Comparison of ENCODE assay signal across 9 cellular contexts in genomic region chr11:115503083-115503885, GRCh38. TPM values are rescaled to one million over a fixed set of nuclear protein-coding genes. Genes with fewer than 3 reads are reported as not detected.
DNase-seq lines count a peak whose midpoint lies in the region; ATAC-seq, FAIRE-seq and TF ChIP-seq lines count a peak whose summit lies in the region.
"Had no signal": no experiment of that assay in that cellular context is flagged by ENCODE, and none has a peak within 500 bp of the region (broad histone marks: within the 10 kb centered on the region; RNA-seq: fewer than 3 reads in every experiment).

No MANE protein-coding gene starts in this region.

- H3K4me3 Mint-ChIP-seq in activated CD4-positive, alpha-beta T cell treated with anti-CD3 and anti-CD28 coated beads, Interleukin-2, amount 10 ng/mL, durations not matched to agents 24 days and 14 days, result peak overlapping the region; percentile 61

- H3K79me2 ChIP-seq in endothelial cell of umbilical vein (ENCODE audit: control insufficient read depth, insufficient read depth, low read length), result no peaks in the 10 kb centered on the region

- TF ChIP-seq CTCF in WI38 (IDR thresholded peaks at IDR 0.05; ENCODE audit: low read depth, low read length) (peak; percentile 21; the same call in 1 of the 2 replicates), endothelial cell of umbilical vein (IDR thresholded peaks at IDR 0.05; ENCODE audit: extremely low read depth in 1 of 2, insufficient read depth in 1 of 2, low read depth in 1 of 2, low read length in 2 of 2) (no peak)

- no peaks in the 10 kb centered on the region for H3K36me3 Mint-ChIP-seq in activated CD4-positive, alpha-beta T cell treated with anti-CD3 and anti-CD28 coated beads, Interleukin-2, amount 10 ng/mL, durations not matched to agents 24 days and 14 days (ENCODE audit: low read depth)

- no peaks in the 10 kb centered on the region for H3K36me3 ChIP-seq in endothelial cell of umbilical vein (ENCODE audit: control insufficient read depth in 2 of 2, extremely low read depth in 1 of 2, insufficient read depth in 2 of 2, low read length in 2 of 2)
- H3K36me3 ChIP-seq in mesodermal cell (ENCODE audit: control insufficient read depth, insufficient read depth, low read length), result no peaks in the 10 kb centered on the region

- FAIRE-seq in endothelial cell of umbilical vein (lab: Jason Lieb, UNC), result no peak
- FAIRE-seq: G401.6 had no signal

- no peaks in the 10 kb centered on the region for H4K20me1 ChIP-seq in endothelial cell of umbilical vein (replicated peaks; ENCODE audit: control insufficient read depth, extremely low read depth, insufficient read depth, low read length)

- DNase-seq in activated CD4-positive, alpha-beta T cell treated with anti-CD3 and anti-CD28 coated beads, Interleukin-2, amount 10 ng/mL, durations not matched to agents 24 days and 14 days, result peak; percentile 60
- DNase-seq in activated CD4-positive, alpha-beta T cell treated with anti-CD3 and anti-CD28 coated beads for 1 hour, result no peak
- DNase-seq in NCI-H146 (lab: John Stamatoyannopoulos, UW) (peak; percentile 80), endothelial cell of umbilical vein (ENCODE audit: low read depth, low spot score) (peak; percentile 22), superior temporal gyrus (ENCODE audit: extremely low spot score) (peak; percentile 91)

- TF ChIP-seq POLR2A in endothelial cell of umbilical vein (IDR thresholded peaks at IDR 0.05; ENCODE audit: low read depth, low read length), result no peak

- H2AFZ ChIP-seq in endothelial cell of umbilical vein (ENCODE audit: low read depth, low read length), result peak overlapping the region; percentile 31

- CTCF ChIA-PET in endothelial cell of umbilical vein (lab: Charles Lee), result interaction anchor here (1.0 kb wide), 1 partner anchor 168 kb away, joined by 3 read pairs; no protein-coding TSS in a partner anchor

- H3K9me3 ChIP-seq in endothelial cell of umbilical vein (replicated peaks; ENCODE audit: control insufficient read depth, insufficient read depth, low read length) (no peaks in the 10 kb centered on the region), mesodermal cell (ENCODE audit: control insufficient read depth, low read length) (no peaks in the 10 kb centered on the region)

- BruUV-seq in endothelial cell of umbilical vein (replicated peaks; lab: Mats Ljungman, UMichigan), result no TSS peak

- H3K9me3 Mint-ChIP-seq in activated CD4-positive, alpha-beta T cell treated with anti-CD3 and anti-CD28 coated beads, Interleukin-2, amount 10 ng/mL, durations not matched to agents 24 days and 14 days, result no peaks in the 10 kb centered on the region

- no peak overlapping the region for H3K9ac ChIP-seq in endothelial cell of umbilical vein (replicated peaks; ENCODE audit: extremely low read depth, insufficient read depth, low read length)

- H3K27me3 Mint-ChIP-seq in activated CD4-positive, alpha-beta T cell treated with anti-CD3 and anti-CD28 coated beads, Interleukin-2, amount 10 ng/mL, durations not matched to agents 24 days and 14 days, result peaks cover 33% of the 10 kb centered on the region

- dilution Hi-C loops in endothelial cell of umbilical vein (cut with MboI; ENCODE audit: extremely low pct_ligation_motif_present, low sequenced_read_pairs), result no loop called here

- peaks cover 16 to 39% of the 10 kb centered on the region in 2 experiments for H3K27me3 ChIP-seq in endothelial cell of umbilical vein (ENCODE audit: control insufficient read depth in 2 of 2, insufficient read depth in 2 of 2, low read length in 2 of 2)

- H3K4me3 ChIP-seq in WI38 (ENCODE audit: low read depth, low read length) (peak overlapping the region; percentile 70), endothelial cell of umbilical vein (replicated peaks in 1 of 3; ENCODE audit: insufficient read depth in 1 of 3, low read depth in 1 of 3, low read length in 3 of 3) (peak overlapping the region in 2 of 3 experiments; percentile 17 to 41), mesodermal cell (ENCODE audit: extremely low read depth, insufficient read depth, low read length, poor library complexity, severe bottlenecking) (peak overlapping the region; percentile 80)

- H3K27ac ChIP-seq in endothelial cell of umbilical vein (ENCODE audit: insufficient read depth, low read depth, low read length) (no peak overlapping the region), mesodermal cell (ENCODE audit: low read depth, low read length, severe bottlenecking) (no peak overlapping the region)

- no peak overlapping the region for H3K27ac Mint-ChIP-seq in activated CD4-positive, alpha-beta T cell treated with anti-CD3 and anti-CD28 coated beads, Interleukin-2, amount 10 ng/mL, durations not matched to agents 24 days and 14 days

- H3K9me1 ChIP-seq in endothelial cell of umbilical vein (replicated peaks; ENCODE audit: control insufficient read depth, extremely low read depth, insufficient read depth, low read length), result no peaks in the 10 kb centered on the region

- no peak for ATAC-seq in HG03460 (IDR thresholded peaks at IDR 0.05; ENCODE audit: unreplicated experiment)

- intact Hi-C loops in activated CD4-positive, alpha-beta T cell treated with anti-CD3 and anti-CD28 coated beads, Interleukin-2, amount 10 ng/mL, durations not matched to agents 24 days and 14 days (cut with micrococcal nuclease), result no loop called here
- intact Hi-C loops in endothelial cell of umbilical vein (cut with micrococcal nuclease), result loop anchor here (2.0 to 10.0 kb wide), 3 partner anchors 168 to 1218 kb away; no protein-coding TSS in a partner anchor

- H3K4me1 Mint-ChIP-seq in activated CD4-positive, alpha-beta T cell treated with anti-CD3 and anti-CD28 coated beads, Interleukin-2, amount 10 ng/mL, durations not matched to agents 24 days and 14 days, result peaks cover 3% of the 10 kb centered on the region

- peak overlapping the region; percentile 39 for H3K4me2 ChIP-seq in endothelial cell of umbilical vein (ENCODE audit: insufficient read depth, low read length)

- POLR2A ChIA-PET in endothelial cell of umbilical vein (lab: Charles Lee), result interaction anchor here (0.6 kb wide), 1 partner anchor 10 kb away, joined by 3 read pairs; no protein-coding TSS in a partner anchor

- WGBS in mesodermal cell (ENCODE audit: insufficient coverage in 2 of 2), 2 experiments, result 1% methylated on average over 31 to 67 of the region's 77 CpGs

- H3K4me1 ChIP-seq in endothelial cell of umbilical vein (ENCODE audit: control insufficient read depth, extremely low read depth, insufficient read depth, low read length), result peaks cover 9% of the 10 kb centered on the region
- H3K4me1 ChIP-seq in mesodermal cell (ENCODE audit: control insufficient read depth, insufficient read depth, low read length, poor library complexity, severe bottlenecking), result peaks cover 20% of the 10 kb centered on the region

TF ChIP-seq in endothelial cell of umbilical vein, 7 proteins besides CTCF, POLR2A, EP300 and RAD21:
- TF ChIP-seq EZH2 (IDR thresholded peaks at IDR 0.05; ENCODE audit: borderline replicate concordance, low read depth, low read length, severe bottlenecking) (peak; percentile 75), MYC (IDR thresholded peaks at IDR 0.05; ENCODE audit: low read depth, low read length) (no peak)

RNA-seq across cellular contexts. Expression of gene CADM1, which starts 0.9 kb away (rescaled TPM):
- 0.26 and 0.72 TPM in 2 replicates for total RNA-seq in activated CD4-positive, alpha-beta T cell treated with anti-CD3 and anti-CD28 coated beads, Interleukin-2, amount 10 ng/mL, durations not matched to agents 24 days and 14 days
- 2.6 and 2.9 TPM in 2 replicates for total RNA-seq in endothelial cell of umbilical vein
- 0.52 and 0.92 TPM in 2 replicates for polyA plus RNA-seq in endothelial cell of umbilical vein
- 0.61 and 0.92 TPM in 2 replicates for polyA plus RNA-seq in endothelial cell of umbilical vein (2011; cell fraction: cytosol; rRNA removed)
- 1.0 and 1.1 TPM in 2 replicates for polyA plus RNA-seq in endothelial cell of umbilical vein (2011; cell fraction: nucleus; rRNA removed)
- 0.47 and 0.76 TPM in 2 replicates for polyA plus RNA-seq in endothelial cell of umbilical vein (2012)
- 1.6 and 2.2 TPM in 2 replicates for polyA minus RNA-seq in endothelial cell of umbilical vein
- polyA minus RNA-seq in endothelial cell of umbilical vein (2011; cell fraction: cytosol; rRNA and poly(A)+ RNA removed), result not detected
- polyA minus RNA-seq in endothelial cell of umbilical vein (2011; cell fraction: nucleus; rRNA and poly(A)+ RNA removed), result 1.4 and 4.3 TPM in 2 replicates
- 66.6 TPM for polyA plus RNA-seq in mesodermal cell (2013, experiment 1 of 2)
- 61.3 TPM for polyA plus RNA-seq in mesodermal cell (2013, experiment 2 of 2)

Comparison
In these comparisons a context has a peak if more than half of its experiments do, and no peak if none do; other contexts are left out.
1. H3K4me3 ChIP-seq: peak in every context shown above with its lines; median percentile 80 in mesodermal cell; 70 in WI38; 29 in endothelial cell of umbilical vein.